Comparison of ENCODE assay signal across 10 cellular contexts in genomic region chrX:135066271-135066670, GRCh38. TPM values are rescaled to one million over a fixed set of nuclear protein-coding genes. Genes with fewer than 3 reads are reported as not detected.
DNase-seq lines count a peak whose midpoint lies in the region; ATAC-seq, FAIRE-seq and TF ChIP-seq lines count a peak whose summit lies in the region.
"Not testable (repeated sequence)": the region's sequence is repeated elsewhere in the genome, so short reads cannot be mapped to it uniquely, and the experiment has no call there.
"Had no signal": no experiment of that assay in that cellular context is flagged by ENCODE, and none has a peak within 500 bp of the region (broad histone marks: within the 10 kb centered on the region; RNA-seq: fewer than 3 reads in every experiment).

No MANE protein-coding gene starts in this region.

- 38 to 50% (median 42%) methylated on average over 5 to 6 of the region's 6 CpGs for WGBS in psoas muscle, 3 donors

- H3K79me2 ChIP-seq in PC-9 (ENCODE audit: low read depth), result not testable (repeated sequence)

- H3K9ac ChIP-seq in kidney (ENCODE audit: low read length in 2 of 2), result not testable (repeated sequence)

- not testable (repeated sequence) for H3K9me3 ChIP-seq in BE2C; PC-9 (ENCODE audit: insufficient read depth, low read depth); kidney (ENCODE audit: control insufficient read depth in 1 of 2, low read length in 2 of 2); psoas muscle

- not testable (repeated sequence) for H3K27me3 ChIP-seq in BE2C; PC-9 (ENCODE audit: insufficient read depth, low read depth)
- peaks cover 0 to 12% (median 0%) of the 10 kb centered on the region in 3 donors for H3K27me3 ChIP-seq in psoas muscle (ENCODE audit: insufficient read depth in 3 of 3, low read length in 2 of 3)

- H3K36me3 Mint-ChIP-seq in activated naive CD4-positive, alpha-beta T cell treated with anti-CD3 and anti-CD28 coated beads for 36 hours (ENCODE audit: low read depth), result not testable (repeated sequence)

- H3K4me1 Mint-ChIP-seq in activated naive CD4-positive, alpha-beta T cell treated with anti-CD3 and anti-CD28 coated beads for 36 hours (ENCODE audit: low read depth), result not testable (repeated sequence)

- CTCF ChIA-PET in PC-9 (lab: Charles Lee); activated naive CD4-positive, alpha-beta T cell treated with anti-CD3 and anti-CD28 coated beads for 36 hours (lab: Charles Lee): not testable (repeated sequence)

- peak; percentile 73 for ATAC-seq in GM18520 (IDR thresholded peaks at IDR 0.05; ENCODE audit: unreplicated experiment)
- ATAC-seq in HG03442 (IDR thresholded peaks at IDR 0.05; ENCODE audit: unreplicated experiment), result peak; percentile 72
- ATAC-seq in psoas muscle, result not testable (repeated sequence)

- H3F3A ChIP-seq in PC-9 (ENCODE audit: insufficient read depth, low read depth), result not testable (repeated sequence)

- H3K4me3 ChIP-seq in BE2C (ENCODE audit: low read depth, low read length); PC-9; epithelial cell of proximal tubule (ENCODE audit: low read depth, low read length); kidney (ENCODE audit: low read length in 2 of 2); psoas muscle: not testable (repeated sequence)

- H3K27ac Mint-ChIP-seq in activated naive CD4-positive, alpha-beta T cell treated with anti-CD3 and anti-CD28 coated beads for 36 hours, result not testable (repeated sequence)

- not testable (repeated sequence) for H3K27ac ChIP-seq in PC-9; kidney (ENCODE audit: low read depth in 2 of 2, low read length in 2 of 2); psoas muscle

- intact Hi-C loops in PC-9 (cut with micrococcal nuclease; ENCODE audit: unreplicated experiment); activated naive CD4-positive, alpha-beta T cell treated with anti-CD3 and anti-CD28 coated beads for 36 hours (cut with micrococcal nuclease); kidney (cut with DNase I): not testable (repeated sequence)
- intact Hi-C loops in psoas muscle (cut with DNase I), result loop anchor here in 1 of 2 donors (5.0 kb wide), 1 partner anchor 1294 kb away; no protein-coding TSS in a partner anchor

- peak; percentile 40 for DNase-seq in BE2C
- not testable (repeated sequence) for DNase-seq in PC-9; epithelial cell of proximal tubule (ENCODE audit: low read depth); kidney; psoas muscle
- DNase-seq in activated naive CD4-positive, alpha-beta T cell treated with anti-CD3 and anti-CD28 coated beads for 36 hours, result peak; percentile 12

- not testable (repeated sequence) for H3K36me3 ChIP-seq in BE2C; PC-9 (ENCODE audit: low read depth); kidney (ENCODE audit: control insufficient read depth in 1 of 2, insufficient read depth in 2 of 2, low read length in 2 of 2); psoas muscle (ENCODE audit: insufficient read depth in 1 of 2, low read depth in 1 of 2)

- H3K9me3 Mint-ChIP-seq in activated naive CD4-positive, alpha-beta T cell treated with anti-CD3 and anti-CD28 coated beads for 36 hours, result not testable (repeated sequence)

- not testable (repeated sequence) for H3K4me2 ChIP-seq in PC-9

- H3K27me3 Mint-ChIP-seq in activated naive CD4-positive, alpha-beta T cell treated with anti-CD3 and anti-CD28 coated beads for 36 hours (ENCODE audit: low read depth), result not testable (repeated sequence)

- H3K4me1 ChIP-seq in BE2C; PC-9 (replicated peaks; ENCODE audit: insufficient read depth); kidney (ENCODE audit: control insufficient read depth in 1 of 2, insufficient read depth in 1 of 2, low read depth in 1 of 2, low read length in 2 of 2); psoas muscle: not testable (repeated sequence)

- TF ChIP-seq CTCF in BE2C (IDR thresholded peaks at IDR 0.05; ENCODE audit: low read depth, low read length) (peak; percentile 46), PC-9 (conservative IDR thresholded peaks at IDR 0.05) (peak; percentile 59), epithelial cell of proximal tubule (conservative IDR thresholded peaks at IDR 0.05; ENCODE audit: low read depth, low read length) (peak; percentile 48), psoas muscle (IDR thresholded peaks at IDR 0.05) (peak; percentile 25)
- not testable (repeated sequence) for TF ChIP-seq CTCF in kidney (IDR thresholded peaks at IDR 0.05; ENCODE audit: borderline replicate concordance, extremely low read depth, insufficient read depth)

- H2AFZ ChIP-seq in PC-9, result not testable (repeated sequence)

- POLR2A ChIA-PET in PC-9 (lab: Charles Lee; ENCODE audit: unreplicated experiment), result interaction anchor here (0.6 kb wide), 1 partner anchor 16 kb away, joined by 5 read pairs; no protein-coding TSS in a partner anchor

- not testable (repeated sequence) for BruUV-seq in PC-9 (replicated peaks; lab: Mats Ljungman, UMichigan)

- not testable (repeated sequence) for H3K4me3 Mint-ChIP-seq in activated naive CD4-positive, alpha-beta T cell treated with anti-CD3 and anti-CD28 coated beads for 36 hours

- peak; percentile 3 for FAIRE-seq in kidney (lab: Jason Lieb, UNC)

- H3K9me2 ChIP-seq in PC-9 (ENCODE audit: insufficient read depth), result not testable (repeated sequence)

- not testable (repeated sequence) for H4K20me1 ChIP-seq in PC-9 (ENCODE audit: insufficient read depth)

RNA-seq across cellular contexts. Expression of gene RTL8A, which starts 14.3 kb away (rescaled TPM):
- polyA plus RNA-seq in BE2C (2012; ENCODE audit: insufficient read depth, insufficient read length, low read depth), result 184 TPM
- total RNA-seq in PC-9 (2021) (75.1 and 76.6 TPM in 2 replicates), epithelial cell of proximal tubule (23.8 and 40.1 TPM in 2 replicates), kidney (48.6 TPM), psoas muscle (10 to 100 TPM; 12.1 to 16.3 (median 15.6) TPM)
- total RNA-seq in activated naive CD4-positive, alpha-beta T cell treated with anti-CD3 and anti-CD28 coated beads for 36 hours, result 1 to 10 TPM; 7.9 to 8.5 TPM
- polyA plus RNA-seq in kidney (ENCODE audit: insufficient read depth, low read depth, low replicate concordance) (131 TPM), psoas muscle (10 to 100 TPM; 27.0 to 60.0 (median 30.2) TPM)

RNA-seq across cellular contexts. Expression of gene SMIM10L2B, which starts 32.2 kb away (rescaled TPM):
- polyA plus RNA-seq in BE2C (2012; ENCODE audit: insufficient read depth, insufficient read length, low read depth), result not detected
- 0.20 and 0.28 TPM in 2 replicates for total RNA-seq in PC-9 (2021)
- under 1 TPM; 0.10 to 0.20 TPM for total RNA-seq in activated naive CD4-positive, alpha-beta T cell treated with anti-CD3 and anti-CD28 coated beads for 36 hours
- total RNA-seq in epithelial cell of proximal tubule, result 1.1 and 1.3 TPM in 2 replicates
- 3.1 TPM for total RNA-seq in kidney
- 8.6 TPM for polyA plus RNA-seq in kidney (ENCODE audit: insufficient read depth, low read depth, low replicate concordance)
- total RNA-seq in psoas muscle, result 1 to 10 TPM in 1 of 4 donors, under 1 TPM in 3; 0.42 to 1.5 (median 0.55) TPM
- polyA plus RNA-seq in psoas muscle, result under 1 TPM; 0.22 to 0.31 (median 0.24) TPM

RNA-seq across cellular contexts. Expression of gene RTL8C, which starts 34.1 kb away (rescaled TPM):
- polyA plus RNA-seq in BE2C (2012; ENCODE audit: insufficient read depth, insufficient read length, low read depth), result 235 TPM
- total RNA-seq in PC-9 (2021) (68.8 and 80.0 TPM in 2 replicates), epithelial cell of proximal tubule (87.6 and 148 TPM in 2 replicates), kidney (117 TPM), psoas muscle (100 to 1,000 TPM in 3 of 4 donors, 10 to 100 TPM in 1; 97.4 to 230 (median 149) TPM)
- 10 to 100 TPM; 16.0 to 19.9 TPM for total RNA-seq in activated naive CD4-positive, alpha-beta T cell treated with anti-CD3 and anti-CD28 coated beads for 36 hours
- polyA plus RNA-seq in kidney (ENCODE audit: insufficient read depth, low read depth, low replicate concordance) (230 TPM), psoas muscle (100 to 1,000 TPM in 2 of 3 donors, 10 to 100 TPM in 1; 45.0 to 156 (median 102) TPM)

RNA-seq across cellular contexts. Expression of gene RTL8B, which starts 43.9 kb away (rescaled TPM):
- polyA plus RNA-seq in BE2C (2012; ENCODE audit: insufficient read depth, insufficient read length, low read depth), result 31.5 TPM
- 12.0 and 12.6 TPM in 2 replicates for total RNA-seq in PC-9 (2021)
- 1 to 10 TPM in 1 of 2 experiments, under 1 TPM in 1; 0.99 to 1.1 TPM for total RNA-seq in activated naive CD4-positive, alpha-beta T cell treated with anti-CD3 and anti-CD28 coated beads for 36 hours
- total RNA-seq in epithelial cell of proximal tubule, result 9.3 and 13.2 TPM in 2 replicates
- 15.4 TPM for total RNA-seq in kidney
- polyA plus RNA-seq in kidney (ENCODE audit: insufficient read depth, low read depth, low replicate concordance), result 22.5 TPM
- total RNA-seq in psoas muscle, result 10 to 100 TPM in 2 of 4 donors, 1 to 10 TPM in 2; 6.9 to 12.6 (median 11.1) TPM
- 1 to 10 TPM; 5.2 to 6.3 (median 5.6) TPM for polyA plus RNA-seq in psoas muscle

RNA-seq across cellular contexts. Expression of gene ETDB, which starts 54.1 kb away (rescaled TPM):
- not detected for polyA plus RNA-seq in BE2C (2012; ENCODE audit: insufficient read depth, insufficient read length, low read depth)
- total RNA-seq in PC-9 (2021) (not detected in 2 replicates), epithelial cell of proximal tubule (not detected in 2 replicates), kidney (not detected), psoas muscle (not detected)
- not detected for total RNA-seq in activated naive CD4-positive, alpha-beta T cell treated with anti-CD3 and anti-CD28 coated beads for 36 hours
- polyA plus RNA-seq in kidney (ENCODE audit: insufficient read depth, low read depth, low replicate concordance) (not detected), psoas muscle (not detected)
- total RNA-seq: prostate gland, uterus had no signal
